ENCODE assay signal across 23 cellular contexts in genomic region chr11:62044639-62045121, GRCh38.
A peak's percentile ranks its signal among the peaks of the same experiment; 100 is the strongest.
DNase-seq lines count a peak whose midpoint lies in the region; ATAC-seq lines count a peak whose summit lies in the region.
"Had no signal": no experiment of that assay in that cellular context is flagged by ENCODE, and none has a peak within 500 bp of the region (broad histone marks: within the 10 kb centered on the region; RNA-seq: fewer than 3 reads in every experiment).

No MANE protein-coding gene starts in this region.

- no peaks in the 10 kb centered on the region for H3K36me3 Mint-ChIP-seq in naive B cell
- H3K36me3 Mint-ChIP-seq: activated naive CD8-positive, alpha-beta T cell treated with anti-CD3 and anti-CD28 coated beads, Interleukin-2, amount 10 ng/mL, durations not matched to agents 7 days and 5 days; WTC11 had no signal

- DNase-seq in Caki2 (ENCODE audit: low read depth) (peak; percentile 93), RPMI7951 (ENCODE audit: low read depth) (peak; percentile 80), epithelial cell of prostate (ENCODE audit: low read depth, low spot score) (no peak), naive B cell (no peak), COLO829 (ENCODE audit: low spot score) (no peak), OCI-M2 (lab: John Stamatoyannopoulos, UW; ENCODE audit: unreplicated experiment) (no peak), AML-193 (lab: John Stamatoyannopoulos, UW) (no peak)
- DNase-seq: activated CD4-positive, alpha-beta T cell treated with anti-CD3 and anti-CD28 coated beads, Interleukin-2, amount 50 U/mL, for 48 hours; activated naive CD8-positive, alpha-beta T cell treated with anti-CD3 and anti-CD28 coated beads, Interleukin-2, amount 10 ng/mL, durations not matched to agents 7 days and 5 days; effector CD8-positive, alpha-beta T cell; HCEC 1CT; NCI-H1092 treated with DMSO at 0.1 percent for 48 hours; NCI-H2029; NCI-H446; NK-92 treated with Interleukin-12 subunit alpha and Interleukin-12 subunit beta, amount 100 ng/mL, for 24 hours; sigmoid colon; SK-N-SH had no signal

- H3K27me3 Mint-ChIP-seq in naive B cell: peaks cover 0 to 14% (median 6%) of the 10 kb centered on the region in 3 donors

- H3K9me3 Mint-ChIP-seq in naive B cell: no peaks in the 10 kb centered on the region
- H3K9me3 Mint-ChIP-seq: activated naive CD8-positive, alpha-beta T cell treated with anti-CD3 and anti-CD28 coated beads, Interleukin-2, amount 10 ng/mL, durations not matched to agents 7 days and 5 days; nephron; T-helper 2 cell treated with Interferon-gamma antibody and Interleukin-4, amounts not matched to agents 5 μg/mL and 100 μg/mL, for 36 hours had no signal

- peaks cover 20 to 32% (median 24%) of the 10 kb centered on the region in 3 donors for H3K4me1 Mint-ChIP-seq in naive B cell
- H3K4me1 Mint-ChIP-seq: WTC11 had no signal

- peak overlapping the region; percentile 75 for H3K27ac ChIP-seq in epithelial cell of prostate
- H3K27ac ChIP-seq: C4-2B, esophagus muscularis mucosa, sigmoid colon had no signal

- peak overlapping the region in 5 of 6 donors; percentile 29 to 93 (median 69) for H3K27ac Mint-ChIP-seq in naive B cell
- H3K27ac Mint-ChIP-seq: activated naive CD8-positive, alpha-beta T cell treated with anti-CD3 and anti-CD28 coated beads, Interleukin-2, amount 10 ng/mL, durations not matched to agents 7 days and 5 days; nephron; T-helper 2 cell treated with Interferon-gamma antibody and Interleukin-4, amounts not matched to agents 5 μg/mL and 100 μg/mL, for 36 hours; WTC11 had no signal

- no peak overlapping the region for H3K4me3 Mint-ChIP-seq in naive B cell
- H3K4me3 Mint-ChIP-seq: activated naive CD8-positive, alpha-beta T cell treated with anti-CD3 and anti-CD28 coated beads, Interleukin-2, amount 10 ng/mL, durations not matched to agents 7 days and 5 days; nephron; T-helper 2 cell treated with Interferon-gamma antibody and Interleukin-4, amounts not matched to agents 5 μg/mL and 100 μg/mL, for 36 hours; WTC11 had no signal

- ATAC-seq in naive B cell (ENCODE audit: low read depth in 2 of 2) (no peak), GM18907 (IDR thresholded peaks at IDR 0.05; ENCODE audit: unreplicated experiment) (no peak)
- ATAC-seq: WTC11 had no signal

- in situ Hi-C loops in Caki2 (cut with HindIII; ENCODE audit: low pct_unique_long_range_greater_than_20kb, low sequenced_read_pairs): no loop called here

Comparison
In these comparisons a context has a peak if more than half of its experiments do, and no peak if none do; other contexts are left out.
1. DNase-seq: peak in Caki2 (single experiment) and RPMI7951 (single experiment); none in epithelial cell of prostate (single experiment), naive B cell (single experiment), COLO829 (single experiment), OCI-M2 (single experiment) and AML-193 (0 of 2).